21 cellular contexts compared by ENCODE assay signal in genomic region chr10:128599538-128599937, GRCh38.
DNase-seq lines count a peak whose midpoint lies in the region; TF ChIP-seq lines count a peak whose summit lies in the region.
"Had no signal": no experiment of that assay in that cellular context is flagged by ENCODE, and none has a peak within 500 bp of the region (broad histone marks: within the 10 kb centered on the region; RNA-seq: fewer than 3 reads in every experiment).

No MANE protein-coding gene starts in this region.

- H3K36me3 Mint-ChIP-seq in activated CD4-positive, alpha-beta T cell treated with anti-CD3 and anti-CD28 coated beads, Interleukin-2, amount 10 ng/mL, durations not matched to agents 24 days and 14 days (ENCODE audit: low read depth): no peaks in the 10 kb centered on the region
- no peaks in the 10 kb centered on the region for H3K36me3 Mint-ChIP-seq in activated CD4-positive, alpha-beta T cell treated with anti-CD3 and anti-CD28 coated beads, Interleukin-2, amount 10 ng/mL, durations not matched to agents 7 days and 5 days (ENCODE audit: low read depth)
- H3K36me3 Mint-ChIP-seq in CD8-positive, alpha-beta memory T cell: no peaks in the 10 kb centered on the region
- H3K36me3 Mint-ChIP-seq in mesothelial cell of epicardium (no peaks in the 10 kb centered on the region), type B pancreatic cell (no peaks in the 10 kb centered on the region)
- H3K36me3 Mint-ChIP-seq: CD4-positive, alpha-beta memory T cell had no signal

- H3K27ac Mint-ChIP-seq in activated CD4-positive, alpha-beta T cell treated with anti-CD3 and anti-CD28 coated beads, Interleukin-2, amount 10 ng/mL, durations not matched to agents 24 days and 14 days: no peak overlapping the region
- H3K27ac Mint-ChIP-seq in activated CD4-positive, alpha-beta T cell treated with anti-CD3 and anti-CD28 coated beads, Interleukin-2, amount 10 ng/mL, durations not matched to agents 7 days and 5 days: no peak overlapping the region
- no peak overlapping the region for H3K27ac Mint-ChIP-seq in CD8-positive, alpha-beta memory T cell
- H3K27ac Mint-ChIP-seq in mesothelial cell of epicardium (peak overlapping the region; percentile 84), type B pancreatic cell (no peak overlapping the region)
- H3K27ac Mint-ChIP-seq: CD4-positive, alpha-beta memory T cell; GM23338; H9 had no signal

- H3K4me1 ChIP-seq in CD8-positive, alpha-beta memory T cell (ENCODE audit: insufficient read depth, low read length): no peaks in the 10 kb centered on the region
- H3K4me1 ChIP-seq: A549, Caco-2 had no signal

- H3K27me3 Mint-ChIP-seq in activated CD4-positive, alpha-beta T cell treated with anti-CD3 and anti-CD28 coated beads, Interleukin-2, amount 10 ng/mL, durations not matched to agents 24 days and 14 days: peaks cover 3% of the 10 kb centered on the region
- no peaks in the 10 kb centered on the region for H3K27me3 Mint-ChIP-seq in activated CD4-positive, alpha-beta T cell treated with anti-CD3 and anti-CD28 coated beads, Interleukin-2, amount 10 ng/mL, durations not matched to agents 7 days and 5 days
- H3K27me3 Mint-ChIP-seq in CD8-positive, alpha-beta memory T cell: peaks cover 0 to 1% of the 10 kb centered on the region in 2 donors
- H3K27me3 Mint-ChIP-seq in mesothelial cell of epicardium (ENCODE audit: low read depth) (no peaks in the 10 kb centered on the region), type B pancreatic cell (no peaks in the 10 kb centered on the region)

- H3K27me3 ChIP-seq in CD8-positive, alpha-beta memory T cell (ENCODE audit: insufficient read depth, low read length, poor library complexity, severe bottlenecking): no peaks in the 10 kb centered on the region
- H3K27me3 ChIP-seq in MG63: peaks cover 8% of the 10 kb centered on the region

- no peak overlapping the region for H3K4me3 ChIP-seq in CD8-positive, alpha-beta memory T cell (ENCODE audit: low read length)
- no peak overlapping the region for H3K4me3 ChIP-seq in MG63
- H3K4me3 ChIP-seq: A549, GM12878, GM23338 had no signal

- TF ChIP-seq CTCF in mesothelial cell of epicardium (IDR thresholded peaks at IDR 0.05; ENCODE audit: unreplicated experiment): no peak
- TF ChIP-seq CTCF in type B pancreatic cell (conservative IDR thresholded peaks at IDR 0.05): no peak

- POLR2A ChIA-PET in activated CD4-positive, alpha-beta T cell treated with anti-CD3 and anti-CD28 coated beads, Interleukin-2, amount 10 ng/mL, durations not matched to agents 7 days and 5 days (lab: Charles Lee): no interaction called here
- POLR2A ChIA-PET in CD8-positive, alpha-beta memory T cell (lab: Charles Lee): no interaction called here

- H3K9me3 ChIP-seq in CD8-positive, alpha-beta memory T cell (ENCODE audit: low read length): no peaks in the 10 kb centered on the region
- H3K9me3 ChIP-seq in MG63: no peaks in the 10 kb centered on the region; the same call in 1 of the 2 replicates
- H3K9me3 ChIP-seq: A549, Caco-2 had no signal

- H3K36me3 ChIP-seq in CD8-positive, alpha-beta memory T cell (ENCODE audit: insufficient read depth, low read length): no peaks in the 10 kb centered on the region
- no peaks in the 10 kb centered on the region for H3K36me3 ChIP-seq in MG63

- DNase-seq in activated CD4-positive, alpha-beta T cell treated with anti-CD3 and anti-CD28 coated beads, Interleukin-2, amount 10 ng/mL, durations not matched to agents 24 days and 14 days: peak; percentile 37
- DNase-seq in activated CD4-positive, alpha-beta T cell treated with anti-CD3 and anti-CD28 coated beads, Interleukin-2, amount 10 ng/mL, durations not matched to agents 7 days and 5 days: no peak
- DNase-seq in CD8-positive, alpha-beta memory T cell: no peak
- DNase-seq in mesothelial cell of epicardium (ENCODE audit: low spot score in 2 of 2, unreplicated experiment in 2 of 2) (no peak), type B pancreatic cell (ENCODE audit: extremely low spot score, unreplicated experiment) (no peak), MG63 (no peak), kidney glomerular epithelial cell (lab: John Stamatoyannopoulos, UW) (no peak)
- DNase-seq: 8988T; ACHN; AML-193; C1 segment of cervical spinal cord; Caco-2; CD4-positive, alpha-beta memory T cell; DMS153; DMS79; EL; GDM1; H9 had no signal

- H3K9me3 Mint-ChIP-seq in activated CD4-positive, alpha-beta T cell treated with anti-CD3 and anti-CD28 coated beads, Interleukin-2, amount 10 ng/mL, durations not matched to agents 24 days and 14 days: no peaks in the 10 kb centered on the region
- no peaks in the 10 kb centered on the region for H3K9me3 Mint-ChIP-seq in activated CD4-positive, alpha-beta T cell treated with anti-CD3 and anti-CD28 coated beads, Interleukin-2, amount 10 ng/mL, durations not matched to agents 7 days and 5 days
- peaks cover 0 to 17% (median 0%) of the 10 kb centered on the region in 5 donors for H3K9me3 Mint-ChIP-seq in CD8-positive, alpha-beta memory T cell
- H3K9me3 Mint-ChIP-seq in mesothelial cell of epicardium: peaks cover 27% of the 10 kb centered on the region
- peaks cover 6% of the 10 kb centered on the region for H3K9me3 Mint-ChIP-seq in type B pancreatic cell
- H3K9me3 Mint-ChIP-seq: GM23338 had no signal

- CTCF ChIA-PET in activated CD4-positive, alpha-beta T cell treated with anti-CD3 and anti-CD28 coated beads, Interleukin-2, amount 10 ng/mL, durations not matched to agents 7 days and 5 days (lab: Charles Lee): no interaction called here
- CTCF ChIA-PET in CD8-positive, alpha-beta memory T cell (lab: Charles Lee): no interaction called here

- peak overlapping the region; percentile 27 for H3K27ac ChIP-seq in CD8-positive, alpha-beta memory T cell (ENCODE audit: low read depth, low read length)
- H3K27ac ChIP-seq: A549 had no signal

- intact Hi-C loops in activated CD4-positive, alpha-beta T cell treated with anti-CD3 and anti-CD28 coated beads, Interleukin-2, amount 10 ng/mL, durations not matched to agents 24 days and 14 days (cut with micrococcal nuclease): no loop called here

- no peak overlapping the region for H3K4me3 Mint-ChIP-seq in activated CD4-positive, alpha-beta T cell treated with anti-CD3 and anti-CD28 coated beads, Interleukin-2, amount 10 ng/mL, durations not matched to agents 24 days and 14 days
- H3K4me3 Mint-ChIP-seq in activated CD4-positive, alpha-beta T cell treated with anti-CD3 and anti-CD28 coated beads, Interleukin-2, amount 10 ng/mL, durations not matched to agents 7 days and 5 days: no peak overlapping the region
- no peak overlapping the region for H3K4me3 Mint-ChIP-seq in CD8-positive, alpha-beta memory T cell
- no peak overlapping the region for H3K4me3 Mint-ChIP-seq in mesothelial cell of epicardium
- H3K4me3 Mint-ChIP-seq in type B pancreatic cell: peak overlapping the region; percentile 7
- H3K4me3 Mint-ChIP-seq: CD4-positive, alpha-beta memory T cell; GM23338; H9 had no signal

- no peaks in the 10 kb centered on the region for H3K4me1 Mint-ChIP-seq in activated CD4-positive, alpha-beta T cell treated with anti-CD3 and anti-CD28 coated beads, Interleukin-2, amount 10 ng/mL, durations not matched to agents 24 days and 14 days
- no peaks in the 10 kb centered on the region for H3K4me1 Mint-ChIP-seq in activated CD4-positive, alpha-beta T cell treated with anti-CD3 and anti-CD28 coated beads, Interleukin-2, amount 10 ng/mL, durations not matched to agents 7 days and 5 days
- no peaks in the 10 kb centered on the region for H3K4me1 Mint-ChIP-seq in CD8-positive, alpha-beta memory T cell
- peaks cover 26% of the 10 kb centered on the region for H3K4me1 Mint-ChIP-seq in mesothelial cell of epicardium
- H3K4me1 Mint-ChIP-seq in type B pancreatic cell (ENCODE audit: unreplicated experiment): no peaks in the 10 kb centered on the region
- H3K4me1 Mint-ChIP-seq: CD4-positive, alpha-beta memory T cell; GM23338; H9 had no signal
